In genomic region chr12:76400136-76400535, GRCh38 we compare ENCODE assay signal across 21 cellular contexts. TPM values are rescaled to one million over a fixed set of nuclear protein-coding genes. Genes with fewer than 3 reads are reported as not detected.
DNase-seq lines count a peak whose midpoint lies in the region; ATAC-seq, FAIRE-seq and TF ChIP-seq lines count a peak whose summit lies in the region.
"Had no signal": no experiment of that assay in that cellular context is flagged by ENCODE, and none has a peak within 500 bp of the region (broad histone marks: within the 10 kb centered on the region; RNA-seq: fewer than 3 reads in every experiment).

No MANE protein-coding gene starts in this region.

- H3K4me3 ChIP-seq in astrocyte (ENCODE audit: insufficient read depth, low read depth, low read length), result no peak overlapping the region
- H3K4me3 ChIP-seq: BLaER1 treated with 17β-estradiol and CSF1 and Interleukin-3, amounts not matched to agents 10 nM and 100 nM; GM23248; HAP-1 had no signal

- H3K9me3 Mint-ChIP-seq in activated naive CD8-positive, alpha-beta T cell (ENCODE audit: low read depth), result no peaks in the 10 kb centered on the region
- no peaks in the 10 kb centered on the region for H3K9me3 Mint-ChIP-seq in activated naive CD8-positive, alpha-beta T cell treated with anti-CD3 and anti-CD28 coated beads for 36 hours
- no peaks in the 10 kb centered on the region for H3K9me3 Mint-ChIP-seq in astrocyte (ENCODE audit: unreplicated experiment)
- H3K9me3 Mint-ChIP-seq in stimulated activated effector memory CD8-positive, alpha-beta T cell treated with anti-CD3 and anti-CD28 coated beads, Interleukin-12 subunit alpha, Interleukin-12 subunit beta, amount 100 ng/mL, for 72 hours, result no peaks in the 10 kb centered on the region
- H3K9me3 Mint-ChIP-seq: CD4-positive, CD25-positive, alpha-beta regulatory T cell; IgD-negative memory B cell had no signal

- no peaks in the 10 kb centered on the region for H3K27me3 Mint-ChIP-seq in activated naive CD8-positive, alpha-beta T cell
- no peaks in the 10 kb centered on the region for H3K27me3 Mint-ChIP-seq in activated naive CD8-positive, alpha-beta T cell treated with anti-CD3 and anti-CD28 coated beads for 36 hours
- no peaks in the 10 kb centered on the region for H3K27me3 Mint-ChIP-seq in astrocyte (ENCODE audit: low read depth, unreplicated experiment)
- H3K27me3 Mint-ChIP-seq: B cell; CD4-positive, CD25-positive, alpha-beta regulatory T cell; IgD-negative memory B cell had no signal

- TF ChIP-seq CTCF in astrocyte (IDR thresholded peaks at IDR 0.05; ENCODE audit: insufficient read depth, low read depth, low read length), result no peak

- H3K27ac Mint-ChIP-seq in activated naive CD8-positive, alpha-beta T cell, result peak overlapping the region; percentile 50
- no peak overlapping the region for H3K27ac Mint-ChIP-seq in activated naive CD8-positive, alpha-beta T cell treated with anti-CD3 and anti-CD28 coated beads for 36 hours
- no peak overlapping the region for H3K27ac Mint-ChIP-seq in astrocyte (ENCODE audit: unreplicated experiment)
- peak overlapping the region; percentile 36 for H3K27ac Mint-ChIP-seq in stimulated activated effector memory CD8-positive, alpha-beta T cell treated with anti-CD3 and anti-CD28 coated beads, Interleukin-12 subunit alpha, Interleukin-12 subunit beta, amount 100 ng/mL, for 72 hours
- H3K27ac Mint-ChIP-seq: B cell; CD4-positive, CD25-positive, alpha-beta regulatory T cell; IgD-negative memory B cell had no signal

- TF ChIP-seq POLR2A in GM12891 (IDR thresholded peaks at IDR 0.05; ENCODE audit: low read depth, low read length), result no peak

- H3K4me2 ChIP-seq in astrocyte (ENCODE audit: low read length), result no peak overlapping the region
- H3K4me2 ChIP-seq: BLaER1 treated with 17β-estradiol and CSF1 and Interleukin-3, amounts not matched to agents 10 nM and 100 nM had no signal

- H3K9ac ChIP-seq in astrocyte (ENCODE audit: low read length), result no peak overlapping the region
- H3K9ac ChIP-seq: BLaER1 treated with 17β-estradiol and CSF1 and Interleukin-3, amounts not matched to agents 10 nM and 100 nM; GM23248 had no signal

- DNase-seq in activated naive CD8-positive, alpha-beta T cell treated with anti-CD3 and anti-CD28 coated beads for 36 hours, result no peak
- DNase-seq in GM12891 (ENCODE audit: insufficient read length, low spot score) (no peak), astrocyte (ENCODE audit: low read depth) (no peak), C1 segment of cervical spinal cord (lab: John Stamatoyannopoulos, UW) (no peak)
- no peak for DNase-seq in stimulated activated effector memory CD8-positive, alpha-beta T cell treated with anti-CD3 and anti-CD28 coated beads, Interleukin-12 subunit alpha, Interleukin-12 subunit beta, amount 100 ng/mL, for 72 hours (ENCODE audit: low spot score in 2 of 2)
- DNase-seq: Caco-2; CD4-positive, CD25-positive, alpha-beta regulatory T cell; GM23248 had no signal

- H3K4me3 Mint-ChIP-seq in activated naive CD8-positive, alpha-beta T cell, result no peak overlapping the region
- H3K4me3 Mint-ChIP-seq in activated naive CD8-positive, alpha-beta T cell treated with anti-CD3 and anti-CD28 coated beads for 36 hours, result no peak overlapping the region
- no peak overlapping the region for H3K4me3 Mint-ChIP-seq in astrocyte (ENCODE audit: unreplicated experiment)
- H3K4me3 Mint-ChIP-seq in stimulated activated effector memory CD8-positive, alpha-beta T cell treated with anti-CD3 and anti-CD28 coated beads, Interleukin-12 subunit alpha, Interleukin-12 subunit beta, amount 100 ng/mL, for 72 hours, result no peak overlapping the region
- H3K4me3 Mint-ChIP-seq: B cell; CD4-positive, CD25-positive, alpha-beta regulatory T cell; IgD-negative memory B cell had no signal

- H3K27ac ChIP-seq in astrocyte (ENCODE audit: low read depth, low read length), result no peak overlapping the region
- H3K27ac ChIP-seq: 22Rv1; BLaER1 treated with 17β-estradiol and CSF1 and Interleukin-3, amounts not matched to agents 10 nM and 100 nM; GM23248 had no signal

- no peak for ATAC-seq in stimulated activated effector memory CD8-positive, alpha-beta T cell treated with anti-CD3 and anti-CD28 coated beads, Interleukin-12 subunit alpha, Interleukin-12 subunit beta, amount 100 ng/mL, for 72 hours
- ATAC-seq in HG03520 (IDR thresholded peaks at IDR 0.05; ENCODE audit: unreplicated experiment) (no peak), HG03457 (IDR thresholded peaks at IDR 0.05; ENCODE audit: unreplicated experiment) (no peak)

- no peaks in the 10 kb centered on the region for H3K4me1 ChIP-seq in astrocyte (ENCODE audit: insufficient read depth, low read length)
- H3K4me1 ChIP-seq: BLaER1 treated with 17β-estradiol and CSF1 and Interleukin-3, amounts not matched to agents 10 nM and 100 nM had no signal

- FAIRE-seq in GM12891 (lab: Jason Lieb, UNC), result peak; percentile 5
- FAIRE-seq in astrocyte (lab: Jason Lieb, UNC), result peak; percentile 29
- FAIRE-seq: D721Med, G401.6, GM12892, GM18507, HTR-8/SVneo had no signal

- no peaks in the 10 kb centered on the region for H4K20me1 ChIP-seq in astrocyte (ENCODE audit: insufficient read depth, low read length)

- no peak overlapping the region for H2AFZ ChIP-seq in astrocyte (ENCODE audit: low read depth, low read length)
- H2AFZ ChIP-seq: GM23248 had no signal

- H3K79me2 ChIP-seq in astrocyte (ENCODE audit: insufficient read depth, low read length), result no peaks in the 10 kb centered on the region

- H3K4me1 Mint-ChIP-seq in activated naive CD8-positive, alpha-beta T cell (ENCODE audit: low read depth), result no peaks in the 10 kb centered on the region
- H3K4me1 Mint-ChIP-seq in activated naive CD8-positive, alpha-beta T cell treated with anti-CD3 and anti-CD28 coated beads for 36 hours, result peaks cover 3% of the 10 kb centered on the region
- H3K4me1 Mint-ChIP-seq in astrocyte (ENCODE audit: low read depth, unreplicated experiment), result peaks cover 2% of the 10 kb centered on the region
- no peaks in the 10 kb centered on the region for H3K4me1 Mint-ChIP-seq in stimulated activated effector memory CD8-positive, alpha-beta T cell treated with anti-CD3 and anti-CD28 coated beads, Interleukin-12 subunit alpha, Interleukin-12 subunit beta, amount 100 ng/mL, for 72 hours
- H3K4me1 Mint-ChIP-seq: B cell, IgD-negative memory B cell had no signal

- no peaks in the 10 kb centered on the region for H3K27me3 ChIP-seq in astrocyte (ENCODE audit: insufficient read depth, low read length)
- H3K27me3 ChIP-seq: BLaER1 treated with 17β-estradiol and CSF1 and Interleukin-3, amounts not matched to agents 10 nM and 100 nM had no signal

- peaks cover 13% of the 10 kb centered on the region for H3K36me3 ChIP-seq in astrocyte (ENCODE audit: insufficient read depth, low read length)
- H3K36me3 ChIP-seq: HAP-1 had no signal

- H3K36me3 Mint-ChIP-seq in activated naive CD8-positive, alpha-beta T cell, result peaks cover 4% of the 10 kb centered on the region
- peaks cover 4% of the 10 kb centered on the region for H3K36me3 Mint-ChIP-seq in activated naive CD8-positive, alpha-beta T cell treated with anti-CD3 and anti-CD28 coated beads for 36 hours
- peaks cover 2% of the 10 kb centered on the region for H3K36me3 Mint-ChIP-seq in astrocyte (ENCODE audit: low read depth, unreplicated experiment)
- peaks cover 22% of the 10 kb centered on the region for H3K36me3 Mint-ChIP-seq in stimulated activated effector memory CD8-positive, alpha-beta T cell treated with anti-CD3 and anti-CD28 coated beads, Interleukin-12 subunit alpha, Interleukin-12 subunit beta, amount 100 ng/mL, for 72 hours

- H3K9me3 ChIP-seq in astrocyte (ENCODE audit: insufficient read depth, low read depth, low read length), result no peaks in the 10 kb centered on the region
- H3K9me3 ChIP-seq: BLaER1 treated with 17β-estradiol and CSF1 and Interleukin-3, amounts not matched to agents 10 nM and 100 nM; Caco-2; HAP-1 had no signal

TF ChIP-seq in GM12891, 5 proteins besides CTCF, POLR2A, EP300 and RAD21:
- no peak for TF ChIP-seq POLR2AphosphoS5 (IDR thresholded peaks at IDR 0.05; ENCODE audit: low read depth, low read length)
- no peak for TF ChIP-seq PAX5 (IDR thresholded peaks at IDR 0.05; ENCODE audit: insufficient read depth, low read length, severe bottlenecking)
- no peak for TF ChIP-seq SPI1 (IDR thresholded peaks at IDR 0.05; ENCODE audit: low read depth, low read length)
- TF ChIP-seq POU2F2 (IDR thresholded peaks at IDR 0.05; ENCODE audit: low read depth, low read length), result no peak
- TF ChIP-seq TAF1 (IDR thresholded peaks at IDR 0.05; ENCODE audit: low read depth, low read length), result no peak

RNA-seq across cellular contexts. Expression of gene BBS10, which starts 51.9 kb away (rescaled TPM):
- total RNA-seq in activated naive CD8-positive, alpha-beta T cell treated with anti-CD3 and anti-CD28 coated beads for 36 hours, result 1 to 10 TPM; 3.2 to 3.3 TPM
- polyA plus RNA-seq in GM12891 (2012; ENCODE audit: low read depth, missing spikeins), result 2.0 TPM
- 9.8 and 9.9 TPM in 2 replicates for total RNA-seq in astrocyte

Comparison
In these comparisons a context has a peak if more than half of its experiments do, and no peak if none do; other contexts are left out.
1. H3K27ac Mint-ChIP-seq: peak in activated naive CD8-positive, alpha-beta T cell (single experiment) and stimulated activated effector memory CD8-positive, alpha-beta T cell treated with anti-CD3 and anti-CD28 coated beads, Interleukin-12 subunit alpha, Interleukin-12 subunit beta, amount 100 ng/mL, for 72 hours (single experiment); none in activated naive CD8-positive, alpha-beta T cell treated with anti-CD3 and anti-CD28 coated beads for 36 hours (single experiment) and astrocyte (single experiment).